In genomic region chr12:107431942-107432341, GRCh38 we compare ENCODE assay signal across 21 cellular contexts.
"Had no signal": no experiment of that assay in that cellular context is flagged by ENCODE, and none has a peak within 500 bp of the region (broad histone marks: within the 10 kb centered on the region; RNA-seq: fewer than 3 reads in every experiment).

No MANE protein-coding gene starts in this region.

- H3K27ac Mint-ChIP-seq: activated B cell treated with CpG ODN at 0.5 μM for 24 hours; activated CD4-positive, alpha-beta T cell treated with anti-CD3 and anti-CD28 coated beads, Interleukin-2, amount 10 ng/mL, durations not matched to agents 24 days and 14 days; activated naive CD4-positive, alpha-beta T cell treated with anti-CD3 and anti-CD28 coated beads, Interleukin-2, amount 50 U/mL, for 24 hours; T-cell had no signal

- DNase-seq: activated B cell treated with CpG ODN at 0.5 μM for 24 hours; activated CD4-positive, alpha-beta T cell treated with anti-CD3 and anti-CD28 coated beads for 1 hour; activated CD4-positive, alpha-beta T cell treated with anti-CD3 and anti-CD28 coated beads, Interleukin-2, amount 10 ng/mL, durations not matched to agents 24 days and 14 days; activated CD4-positive, alpha-beta T cell treated with anti-CD3 and anti-CD28 coated beads, Interleukin-2, amount 50 U/mL, for 48 hours; activated CD8-positive, alpha-beta memory T cell treated with anti-CD3 and anti-CD28 coated beads, Interleukin-2, amount 50 U/mL, for 48 hours; activated effector memory CD4-positive, alpha-beta T cell treated with Interleukin-2 at 50 U/mL for 16 hours; activated naive CD4-positive, alpha-beta T cell; activated T-cell treated with anti-CD3 and anti-CD28 coated beads, Interleukin-2, amount 50 U/mL, for 1 hour; brain microvascular endothelial cell; NCI-H1092; NCI-H1417 treated with DMSO at 0.1 percent for 48 hours; NCI-H1694; NCI-H2029; NCI-H524; T-cell; T-helper 2 cell; T1000 had no signal

- H3K4me1 Mint-ChIP-seq: activated B cell treated with CpG ODN at 0.5 μM for 24 hours had no signal

- H3K4me2 ChIP-seq: KMS-11 had no signal

- H3K27me3 ChIP-seq: brain microvascular endothelial cell, cardiac muscle cell had no signal

- H3K27ac ChIP-seq: brain microvascular endothelial cell, cardiac muscle cell, KMS-11, SK-N-MC had no signal

- H3K4me3 ChIP-seq: cardiac muscle cell, SK-N-MC had no signal

- H3K4me3 Mint-ChIP-seq: activated B cell treated with CpG ODN at 0.5 μM for 24 hours; activated CD4-positive, alpha-beta T cell treated with anti-CD3 and anti-CD28 coated beads, Interleukin-2, amount 10 ng/mL, durations not matched to agents 24 days and 14 days; activated naive CD4-positive, alpha-beta T cell treated with anti-CD3 and anti-CD28 coated beads, Interleukin-2, amount 50 U/mL, for 24 hours; T-cell had no signal

- H3K27me3 Mint-ChIP-seq: activated B cell treated with CpG ODN at 0.5 μM for 24 hours; activated CD4-positive, alpha-beta T cell treated with anti-CD3 and anti-CD28 coated beads, Interleukin-2, amount 10 ng/mL, durations not matched to agents 24 days and 14 days; activated naive CD4-positive, alpha-beta T cell treated with anti-CD3 and anti-CD28 coated beads, Interleukin-2, amount 50 U/mL, for 24 hours; T-cell had no signal

- H3K36me3 Mint-ChIP-seq: T-cell had no signal

- H3K9ac ChIP-seq: KMS-11 had no signal

- H3K36me3 ChIP-seq: brain microvascular endothelial cell, cardiac muscle cell had no signal

- H3K9me3 Mint-ChIP-seq: activated B cell treated with CpG ODN at 0.5 μM for 24 hours; activated CD4-positive, alpha-beta T cell treated with anti-CD3 and anti-CD28 coated beads, Interleukin-2, amount 10 ng/mL, durations not matched to agents 24 days and 14 days; activated naive CD4-positive, alpha-beta T cell treated with anti-CD3 and anti-CD28 coated beads, Interleukin-2, amount 50 U/mL, for 24 hours; T-cell had no signal

- ATAC-seq: T-cell had no signal
